18 cellular contexts compared by ENCODE assay signal in genomic region chr14:101709533-101709881, GRCh38. TPM values are rescaled to one million over a fixed set of nuclear protein-coding genes. Genes with fewer than 3 reads are reported as not detected.
DNase-seq lines count a peak whose midpoint lies in the region; ATAC-seq and TF ChIP-seq lines count a peak whose summit lies in the region.
"Had no signal": no experiment of that assay in that cellular context is flagged by ENCODE, and none has a peak within 500 bp of the region (broad histone marks: within the 10 kb centered on the region; RNA-seq: fewer than 3 reads in every experiment).

No MANE protein-coding gene starts in this region.

- H3K27ac Mint-ChIP-seq in activated CD4-positive, alpha-beta memory T cell treated with anti-CD3 and anti-CD28 coated beads, Interleukin-2, amount 10 ng/mL, durations not matched to agents 7 days and 5 days, result peak overlapping the region; percentile 26
- H3K27ac Mint-ChIP-seq in activated CD4-positive, alpha-beta memory T cell treated with anti-CD3 and anti-CD28 coated beads for 36 hours, result no peak overlapping the region
- H3K27ac Mint-ChIP-seq in immature natural killer cell, result peak overlapping the region; percentile 93 to 99 (median 96)
- H3K27ac Mint-ChIP-seq in stimulated activated effector memory CD8-positive, alpha-beta T cell treated with anti-CD3 and anti-CD28 coated beads, Interleukin-12 subunit alpha, Interleukin-12 subunit beta, amount 100 ng/mL, for 72 hours, result peak overlapping the region; percentile 86

- intact Hi-C loops in activated CD4-positive, alpha-beta memory T cell treated with anti-CD3 and anti-CD28 coated beads for 36 hours (cut with micrococcal nuclease), result loop anchor here (5.0 kb wide), 1 partner anchor 608 kb away; the partner anchor contains the start of gene ZNF839

- DNase-seq in activated CD4-positive, alpha-beta memory T cell treated with anti-CD3 and anti-CD28 coated beads, Interleukin-2, amount 10 ng/mL, durations not matched to agents 7 days and 5 days, result peak; percentile 11
- DNase-seq in activated CD4-positive, alpha-beta memory T cell treated with anti-CD3 and anti-CD28 coated beads for 36 hours, result no peak
- DNase-seq in RWPE1 (ENCODE audit: low spot score) (no peak), immature natural killer cell (no peak), HUDEP-2 (lab: John Stamatoyannopoulos, UW; ENCODE audit: unreplicated experiment in 76 of 76) (no peak), GF-D8 (lab: John Stamatoyannopoulos, UW) (no peak)
- no peak for DNase-seq in stimulated activated effector memory CD8-positive, alpha-beta T cell treated with anti-CD3 and anti-CD28 coated beads, Interleukin-12 subunit alpha, Interleukin-12 subunit beta, amount 100 ng/mL, for 72 hours (ENCODE audit: low spot score in 2 of 2)
- DNase-seq: 8988T, BE2C, GOT3, KBM-7, MV-4-11, NCI-H1930, NCI-H748 treated with DMSO at 0.1 percent for 48 hours, Right ventricle myocardium superior had no signal

- peaks cover 2% of the 10 kb centered on the region for H3K27me3 Mint-ChIP-seq in activated CD4-positive, alpha-beta memory T cell treated with anti-CD3 and anti-CD28 coated beads, Interleukin-2, amount 10 ng/mL, durations not matched to agents 7 days and 5 days
- H3K27me3 Mint-ChIP-seq in activated CD4-positive, alpha-beta memory T cell treated with anti-CD3 and anti-CD28 coated beads for 36 hours, result no peaks in the 10 kb centered on the region
- peaks cover 34 to 43% (median 40%) of the 10 kb centered on the region in 3 donors for H3K27me3 Mint-ChIP-seq in immature natural killer cell (ENCODE audit: low read depth in 3 of 3)

- CTCF ChIA-PET in activated CD4-positive, alpha-beta memory T cell treated with anti-CD3 and anti-CD28 coated beads, Interleukin-2, amount 10 ng/mL, durations not matched to agents 7 days and 5 days (lab: Charles Lee), result interaction anchor here (0.6 to 1.6 kb wide), 4 partner anchors 10 to 383 kb away, joined by 3 to 6 read pairs (median 3); no protein-coding TSS in a partner anchor
- CTCF ChIA-PET in activated CD4-positive, alpha-beta memory T cell treated with anti-CD3 and anti-CD28 coated beads for 36 hours (lab: Charles Lee), result interaction anchor here (1.7 kb wide), 1 partner anchor 251 kb away, joined by 6 read pairs; no protein-coding TSS in a partner anchor
- CTCF ChIA-PET in RWPE1 (lab: Yijun Ruan, JAX), result interaction anchor here (0.6 to 1.2 kb wide), 4 partner anchors 27 to 1312 kb away, joined by 3 to 4 read pairs (median 3); no protein-coding TSS in a partner anchor

- no peak for TF ChIP-seq CTCF in RWPE1 (conservative IDR thresholded peaks at IDR 0.05; ENCODE audit: low read depth)

- peaks cover 7% of the 10 kb centered on the region for H3K9me3 Mint-ChIP-seq in activated CD4-positive, alpha-beta memory T cell treated with anti-CD3 and anti-CD28 coated beads, Interleukin-2, amount 10 ng/mL, durations not matched to agents 7 days and 5 days
- peaks cover 6% of the 10 kb centered on the region for H3K9me3 Mint-ChIP-seq in activated CD4-positive, alpha-beta memory T cell treated with anti-CD3 and anti-CD28 coated beads for 36 hours
- peaks cover 2 to 14% (median 11%) of the 10 kb centered on the region in 6 donors for H3K9me3 Mint-ChIP-seq in immature natural killer cell
- H3K9me3 Mint-ChIP-seq in stimulated activated effector memory CD8-positive, alpha-beta T cell treated with anti-CD3 and anti-CD28 coated beads, Interleukin-12 subunit alpha, Interleukin-12 subunit beta, amount 100 ng/mL, for 72 hours, result peaks cover 2% of the 10 kb centered on the region
- H3K9me3 Mint-ChIP-seq: CD8-positive, alpha-beta T cell had no signal

- H3K4me1 Mint-ChIP-seq in activated CD4-positive, alpha-beta memory T cell treated with anti-CD3 and anti-CD28 coated beads, Interleukin-2, amount 10 ng/mL, durations not matched to agents 7 days and 5 days, result peaks cover 52% of the 10 kb centered on the region
- peaks cover 34% of the 10 kb centered on the region for H3K4me1 Mint-ChIP-seq in activated CD4-positive, alpha-beta memory T cell treated with anti-CD3 and anti-CD28 coated beads for 36 hours (ENCODE audit: low read depth)
- H3K4me1 Mint-ChIP-seq in immature natural killer cell, result peaks cover 69 to 70% of the 10 kb centered on the region in 2 donors
- H3K4me1 Mint-ChIP-seq in stimulated activated effector memory CD8-positive, alpha-beta T cell treated with anti-CD3 and anti-CD28 coated beads, Interleukin-12 subunit alpha, Interleukin-12 subunit beta, amount 100 ng/mL, for 72 hours, result peaks cover 76% of the 10 kb centered on the region

- H3K27ac ChIP-seq in RWPE1, result 0 out of 2 replicates have a peak overlapping the region, but pooled peaks have one; percentile 7

- H3K36me3 Mint-ChIP-seq in activated CD4-positive, alpha-beta memory T cell treated with anti-CD3 and anti-CD28 coated beads, Interleukin-2, amount 10 ng/mL, durations not matched to agents 7 days and 5 days (ENCODE audit: low read depth), result peaks cover 6% of the 10 kb centered on the region
- no peaks in the 10 kb centered on the region for H3K36me3 Mint-ChIP-seq in activated CD4-positive, alpha-beta memory T cell treated with anti-CD3 and anti-CD28 coated beads for 36 hours
- peaks cover 0 to 7% (median 0%) of the 10 kb centered on the region in 3 donors for H3K36me3 Mint-ChIP-seq in immature natural killer cell
- no peaks in the 10 kb centered on the region for H3K36me3 Mint-ChIP-seq in stimulated activated effector memory CD8-positive, alpha-beta T cell treated with anti-CD3 and anti-CD28 coated beads, Interleukin-12 subunit alpha, Interleukin-12 subunit beta, amount 100 ng/mL, for 72 hours
- H3K36me3 Mint-ChIP-seq: CD8-positive, alpha-beta T cell had no signal

- POLR2A ChIA-PET in activated CD4-positive, alpha-beta memory T cell treated with anti-CD3 and anti-CD28 coated beads, Interleukin-2, amount 10 ng/mL, durations not matched to agents 7 days and 5 days (lab: Charles Lee), result interaction anchor here (1.4 to 2.4 kb wide), 4 partner anchors 13 to 114 kb away, joined by 3 to 13 read pairs (median 6); no protein-coding TSS in a partner anchor
- POLR2A ChIA-PET in activated CD4-positive, alpha-beta memory T cell treated with anti-CD3 and anti-CD28 coated beads for 36 hours (lab: Charles Lee), result no interaction called here
- POLR2A ChIA-PET in RWPE1 (lab: Yijun Ruan, JAX; ENCODE audit: low non-redundant PET), result no interaction called here

- no peak overlapping the region for H3K4me3 Mint-ChIP-seq in activated CD4-positive, alpha-beta memory T cell treated with anti-CD3 and anti-CD28 coated beads, Interleukin-2, amount 10 ng/mL, durations not matched to agents 7 days and 5 days
- no peak overlapping the region for H3K4me3 Mint-ChIP-seq in activated CD4-positive, alpha-beta memory T cell treated with anti-CD3 and anti-CD28 coated beads for 36 hours
- peak overlapping the region in 1 of 5 donors; percentile 48 for H3K4me3 Mint-ChIP-seq in immature natural killer cell
- H3K4me3 Mint-ChIP-seq in stimulated activated effector memory CD8-positive, alpha-beta T cell treated with anti-CD3 and anti-CD28 coated beads, Interleukin-12 subunit alpha, Interleukin-12 subunit beta, amount 100 ng/mL, for 72 hours, result no peak overlapping the region
- H3K4me3 Mint-ChIP-seq: CD8-positive, alpha-beta T cell had no signal

- no peak for ATAC-seq in stimulated activated effector memory CD8-positive, alpha-beta T cell treated with anti-CD3 and anti-CD28 coated beads, Interleukin-12 subunit alpha, Interleukin-12 subunit beta, amount 100 ng/mL, for 72 hours
- no peak for ATAC-seq in GM21529 (IDR thresholded peaks at IDR 0.05; ENCODE audit: unreplicated experiment)
- ATAC-seq: CD8-positive, alpha-beta T cell; Panc1 had no signal

RNA-seq across cellular contexts. Expression of gene PPP2R5C, which starts 52.0 kb away (rescaled TPM):
- total RNA-seq in activated CD4-positive, alpha-beta memory T cell treated with anti-CD3 and anti-CD28 coated beads, Interleukin-2, amount 10 ng/mL, durations not matched to agents 7 days and 5 days, result 100 to 1,000 TPM; 338 to 348 TPM
- 100 to 1,000 TPM; 252 to 268 TPM for total RNA-seq in activated CD4-positive, alpha-beta memory T cell treated with anti-CD3 and anti-CD28 coated beads for 36 hours
- 100 to 1,000 TPM; 214 to 250 (median 236) TPM for polyA plus RNA-seq in immature natural killer cell
